8 cellular contexts compared by ENCODE assay signal in the genomic region with DNA sequence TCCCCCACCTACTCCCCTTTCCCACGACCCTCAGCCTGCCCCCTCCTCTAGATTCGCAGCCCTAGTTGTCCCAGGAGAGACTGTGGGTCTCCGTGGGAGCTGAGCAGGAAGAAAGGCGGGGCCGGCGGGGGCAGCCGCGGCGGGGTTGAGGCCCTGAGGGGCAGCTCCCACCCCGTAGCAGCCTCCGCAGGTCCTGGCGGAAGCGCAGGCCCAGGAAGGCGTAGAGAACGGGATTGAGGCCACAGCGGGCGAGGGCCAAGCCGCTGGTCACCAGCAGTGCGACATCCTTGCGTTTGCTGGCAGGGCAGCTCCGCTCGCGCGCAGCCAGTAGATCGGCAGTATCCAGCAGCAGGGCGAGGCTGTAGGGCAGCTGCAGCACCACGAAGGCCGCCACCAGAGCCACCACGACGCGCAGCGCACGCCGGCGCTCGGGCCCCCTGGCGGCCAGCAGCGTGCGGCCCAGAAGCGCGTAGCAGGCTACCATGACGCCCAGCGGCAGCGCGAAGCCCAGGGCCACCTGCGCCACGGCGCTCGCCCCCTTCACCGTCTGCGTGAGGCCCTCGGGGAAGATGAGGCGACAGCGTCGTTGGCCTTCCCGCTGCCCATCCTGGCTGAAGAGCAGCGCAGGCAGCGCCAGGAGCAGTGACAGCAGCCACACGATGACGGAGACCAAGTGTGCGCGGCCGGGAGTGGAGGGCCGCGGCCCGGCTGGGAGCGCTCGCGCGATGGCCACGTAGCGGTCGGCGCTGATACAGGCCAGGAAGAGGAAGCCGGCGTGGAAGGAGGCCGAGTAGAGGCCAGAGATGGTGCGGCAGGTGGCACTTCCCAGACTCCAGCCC. TPM values are rescaled to one million over a fixed set of nuclear protein-coding genes. Genes with fewer than 3 reads are reported as not detected.
A peak's percentile ranks its signal among the peaks of the same experiment; 100 is the strongest.
DNase-seq lines count a peak whose midpoint lies in the region; ATAC-seq and TF ChIP-seq lines count a peak whose summit lies in the region.

No MANE protein-coding gene starts in this region.

- ATAC-seq in HG03139 (IDR thresholded peaks at IDR 0.05; ENCODE audit: unreplicated experiment) (peak; percentile 25), GM18873 (IDR thresholded peaks at IDR 0.05; ENCODE audit: low FRiP score, unreplicated experiment) (no peak)
- ATAC-seq in stimulated activated naive CD8-positive, alpha-beta T cell treated with anti-CD3 and anti-CD28 coated beads, Interleukin-15, amount 100 ng/mL, for 72 hours = peak; percentile 68

- H3K27ac ChIP-seq in esophagus squamous epithelium (peak overlapping the region; percentile 98 to 99 (median 98)), muscle layer of duodenum (ENCODE audit: low read length) (peak overlapping the region; percentile 86)

- H3K27ac Mint-ChIP-seq in stimulated activated naive CD8-positive, alpha-beta T cell treated with anti-CD3 and anti-CD28 coated beads, Interleukin-15, amount 100 ng/mL, for 72 hours = peak overlapping the region; percentile 82 to 91

- peaks cover 72% of the 10 kb centered on the region for H3K27me3 Mint-ChIP-seq in stimulated activated naive CD8-positive, alpha-beta T cell treated with anti-CD3 and anti-CD28 coated beads, Interleukin-15, amount 100 ng/mL, for 72 hours

- H3K4me3 Mint-ChIP-seq in stimulated activated naive CD8-positive, alpha-beta T cell treated with anti-CD3 and anti-CD28 coated beads, Interleukin-15, amount 100 ng/mL, for 72 hours = peak overlapping the region; percentile 87 to 93

- no peaks in the 10 kb centered on the region for H3K9me3 Mint-ChIP-seq in stimulated activated naive CD8-positive, alpha-beta T cell treated with anti-CD3 and anti-CD28 coated beads, Interleukin-15, amount 100 ng/mL, for 72 hours

- peak; percentile 75 for DNase-seq in COLO829 (ENCODE audit: low spot score)
- DNase-seq in NOMO-1 (lab: John Stamatoyannopoulos, UW; ENCODE audit: unreplicated experiment in 2 of 2) = peak; percentile 82 to 86
- peak; percentile 68 for DNase-seq in activated T-helper 1 cell treated with Interleukin-2 at 50 U/mL for 16 hours (ENCODE audit: low read depth)
- no peak for DNase-seq in esophagus squamous epithelium (lab: John Stamatoyannopoulos, UW)
- DNase-seq in stimulated activated naive CD8-positive, alpha-beta T cell treated with anti-CD3 and anti-CD28 coated beads, Interleukin-15, amount 100 ng/mL, for 72 hours = peak; percentile 81 to 87

- peaks cover 88% of the 10 kb centered on the region for H3K4me1 Mint-ChIP-seq in stimulated activated naive CD8-positive, alpha-beta T cell treated with anti-CD3 and anti-CD28 coated beads, Interleukin-15, amount 100 ng/mL, for 72 hours

- H3K27me3 ChIP-seq in esophagus squamous epithelium (peaks cover 0 to 29% (median 0%) of the 10 kb centered on the region in 4 donors), muscle layer of duodenum (ENCODE audit: low read depth, low read length) (no peaks in the 10 kb centered on the region)

- WGBS in esophagus squamous epithelium, 2 donors = 0 to 16% methylated on average over 9 to 12 of the region's 78 CpGs

- peak; percentile 92 to 98 (median 95) for TF ChIP-seq CTCF in esophagus squamous epithelium (IDR thresholded peaks at IDR 0.05)

- intact Hi-C loops in esophagus squamous epithelium (cut with DNase I) = loop anchor here (5.0 kb wide), 1 partner anchor 102 kb away; the partner anchor contains the start of gene PSMC3IP

- H3K4me1 ChIP-seq in esophagus squamous epithelium (peaks cover 52 to 88% (median 62%) of the 10 kb centered on the region in 3 donors), muscle layer of duodenum (ENCODE audit: control insufficient read depth in 1 of 2, insufficient read depth in 2 of 2, low read length in 2 of 2) (peaks cover 16 to 63% of the 10 kb centered on the region in 2 donors)

- H3K36me3 ChIP-seq in esophagus squamous epithelium (no peaks in the 10 kb centered on the region), muscle layer of duodenum (ENCODE audit: control insufficient read depth in 1 of 2, insufficient read depth in 2 of 2, low read length in 2 of 2) (no peaks in the 10 kb centered on the region)

- peak in 2 of 4 donors; percentile 10 to 24 for TF ChIP-seq POLR2A in esophagus squamous epithelium (IDR thresholded peaks at IDR 0.05)

- H3K9me3 ChIP-seq in esophagus squamous epithelium (no peaks in the 10 kb centered on the region), muscle layer of duodenum (ENCODE audit: control insufficient read depth in 1 of 2, low read length in 2 of 2) (no peaks in the 10 kb centered on the region)

- H3K4me3 ChIP-seq in esophagus squamous epithelium (peak overlapping the region; percentile 83 to 97 (median 94)), muscle layer of duodenum (ENCODE audit: low read depth in 1 of 2, low read length in 2 of 2) (peak overlapping the region; percentile 39 to 93)

RNA-seq across cellular contexts. Expression of gene CCR10, which starts 1.9 kb away (rescaled TPM):
- under 1 TPM in 1 of 4 donors, not detected in 3; 0.76 TPM for total RNA-seq in esophagus squamous epithelium

RNA-seq across cellular contexts. Expression of gene CNTNAP1, which starts 2.6 kb away (rescaled TPM):
- total RNA-seq in esophagus squamous epithelium = under 1 TPM; 0.15 to 0.88 (median 0.43) TPM

RNA-seq across cellular contexts. Expression of gene PLEKHH3, which starts 2.9 kb away (rescaled TPM):
- total RNA-seq in esophagus squamous epithelium = 10 to 100 TPM; 41.0 to 55.8 (median 55.1) TPM

RNA-seq across cellular contexts. Expression of gene TUBG2, which starts 20.6 kb away (rescaled TPM):
- total RNA-seq in esophagus squamous epithelium = 10 to 100 TPM in 1 of 4 donors, 1 to 10 TPM in 3; 7.1 to 14.5 (median 8.8) TPM
